8 cellular contexts compared by ENCODE assay signal in the genomic region with DNA sequence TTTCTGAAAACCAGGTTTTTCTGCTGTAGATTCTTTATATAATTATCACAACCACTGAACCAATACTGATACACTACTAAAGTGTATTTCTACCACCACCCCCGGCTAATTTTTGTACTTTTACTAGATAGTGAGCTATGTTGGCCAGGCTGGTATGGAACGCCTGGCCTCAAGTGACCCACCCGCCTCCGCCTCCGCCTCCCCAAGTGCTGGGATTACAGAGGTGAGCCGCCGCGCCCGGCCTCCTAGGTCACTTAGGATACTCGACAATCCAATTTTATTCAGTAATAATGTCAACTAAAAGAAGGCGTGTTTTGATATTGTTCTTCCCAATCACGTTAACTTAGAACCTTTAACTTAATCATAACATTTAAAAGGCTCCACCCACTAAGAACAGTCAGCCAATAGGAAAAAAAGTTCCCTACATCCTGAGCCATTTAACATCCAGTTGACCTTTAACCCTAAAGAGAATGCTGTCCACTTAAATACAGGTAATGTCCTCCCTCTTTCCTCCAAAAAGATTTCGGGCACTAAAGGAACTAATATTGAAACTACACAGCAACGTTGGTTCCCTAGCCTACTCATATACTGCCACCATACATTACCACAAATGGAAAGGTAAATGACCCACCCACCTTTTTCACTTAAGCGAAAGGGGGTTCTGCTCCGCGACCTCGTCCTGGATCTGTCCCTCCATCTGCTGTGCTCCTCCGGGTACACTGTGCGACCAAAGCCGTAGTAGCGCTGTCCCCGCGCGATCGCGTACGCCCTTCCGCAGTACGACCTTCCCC. TPM values are rescaled to one million over a fixed set of nuclear protein-coding genes. Genes with fewer than 3 reads are reported as not detected.
A peak's percentile ranks its signal among the peaks of the same experiment; 100 is the strongest.
DNase-seq lines count a peak whose midpoint lies in the region; ATAC-seq and TF ChIP-seq lines count a peak whose summit lies in the region.

No MANE protein-coding gene starts in this region.

- H3K4me2 ChIP-seq in OCI-LY7 (ENCODE audit: low read length): peak overlapping the region; percentile 83

- intact Hi-C loops in OCI-LY7 (cut with micrococcal nuclease; ENCODE audit: unreplicated experiment): loop anchor here (5.0 to 10.0 kb wide), 2 partner anchors 91 to 579 kb away; a partner anchor contains a TSS

- CTCF ChIA-PET in activated CD4-positive, alpha-beta T cell treated with anti-CD3 and anti-CD28 coated beads, Interleukin-2, amount 10 ng/mL, durations not matched to agents 7 days and 5 days (lab: Charles Lee): interaction anchor here (0.8 to 1.0 kb wide), 2 partner anchors 13 to 302 kb away, joined by 3 to 4 read pairs; no protein-coding TSS in a partner anchor
- CTCF ChIA-PET in OCI-LY7 (lab: Charles Lee; ENCODE audit: unreplicated experiment): no interaction called here

- no peak overlapping the region for H2AFZ ChIP-seq in OCI-LY7 (ENCODE audit: low read length)

- H3K27ac Mint-ChIP-seq in activated CD4-positive, alpha-beta T cell treated with anti-CD3 and anti-CD28 coated beads, Interleukin-2, amount 10 ng/mL, durations not matched to agents 7 days and 5 days: peak overlapping the region; percentile 100
- H3K27ac Mint-ChIP-seq in effector memory CD8-positive, alpha-beta T cell: peak overlapping the region; percentile 99 to 100

- H3K36me3 ChIP-seq in OCI-LY7 (ENCODE audit: insufficient read depth, low read length) (peaks cover 58% of the 10 kb centered on the region), mucosa of stomach (ENCODE audit: control insufficient read depth, insufficient read depth, low read length) (no peaks in the 10 kb centered on the region)

- no peak for ATAC-seq in effector memory CD8-positive, alpha-beta T cell (replicated peaks)
- no peak for ATAC-seq in GM18873 (IDR thresholded peaks at IDR 0.05; ENCODE audit: low FRiP score, unreplicated experiment)

- peaks cover 38% of the 10 kb centered on the region for H3K4me1 ChIP-seq in OCI-LY7 (ENCODE audit: insufficient read depth, low read length, poor library complexity, severe bottlenecking)
- H3K4me1 ChIP-seq in mucosa of stomach (ENCODE audit: control insufficient read depth, insufficient read depth, low read length): peaks cover 12% of the 10 kb centered on the region

- peaks cover 58% of the 10 kb centered on the region for H3K36me3 Mint-ChIP-seq in activated CD4-positive, alpha-beta T cell treated with anti-CD3 and anti-CD28 coated beads, Interleukin-2, amount 10 ng/mL, durations not matched to agents 7 days and 5 days (ENCODE audit: low read depth)
- H3K36me3 Mint-ChIP-seq in effector memory CD8-positive, alpha-beta T cell (ENCODE audit: insufficient read depth): peaks cover 80% of the 10 kb centered on the region

- peak overlapping the region; percentile 98 for H3K4me3 Mint-ChIP-seq in activated CD4-positive, alpha-beta T cell treated with anti-CD3 and anti-CD28 coated beads, Interleukin-2, amount 10 ng/mL, durations not matched to agents 7 days and 5 days
- H3K4me3 Mint-ChIP-seq in effector memory CD8-positive, alpha-beta T cell: peak overlapping the region; percentile 96 to 98

- BruUV-seq in OCI-LY7 (replicated peaks; lab: Mats Ljungman, UMichigan): no TSS peak

- H3K9me3 ChIP-seq in OCI-LY7 (ENCODE audit: low read length): no peaks in the 10 kb centered on the region
- H3K9me3 ChIP-seq in mucosa of stomach (ENCODE audit: control insufficient read depth, low read length): no peaks in the 10 kb centered on the region

- no peak for DNase-seq in activated CD4-positive, alpha-beta T cell treated with anti-CD3 and anti-CD28 coated beads, Interleukin-2, amount 10 ng/mL, durations not matched to agents 7 days and 5 days
- DNase-seq in activated CD4-positive, alpha-beta T cell treated with anti-CD3 and anti-CD28 coated beads for 4 hours: no peak
- DNase-seq in OCI-LY7 (ENCODE audit: low spot score) (peak; percentile 31), NCI-H226 (no peak), superior temporal gyrus (ENCODE audit: extremely low spot score) (no peak)
- no peak for DNase-seq in effector memory CD8-positive, alpha-beta T cell

- no peaks in the 10 kb centered on the region for H3K27me3 Mint-ChIP-seq in activated CD4-positive, alpha-beta T cell treated with anti-CD3 and anti-CD28 coated beads, Interleukin-2, amount 10 ng/mL, durations not matched to agents 7 days and 5 days
- no peaks in the 10 kb centered on the region for H3K27me3 Mint-ChIP-seq in effector memory CD8-positive, alpha-beta T cell

- no peaks in the 10 kb centered on the region for H3K9me3 Mint-ChIP-seq in activated CD4-positive, alpha-beta T cell treated with anti-CD3 and anti-CD28 coated beads, Interleukin-2, amount 10 ng/mL, durations not matched to agents 7 days and 5 days
- no peaks in the 10 kb centered on the region for H3K9me3 Mint-ChIP-seq in effector memory CD8-positive, alpha-beta T cell

- H4K20me1 ChIP-seq in OCI-LY7 (ENCODE audit: insufficient read depth, low read length): peaks cover 28% of the 10 kb centered on the region

- peak overlapping the region; percentile 100 for H3K9ac ChIP-seq in mucosa of stomach (ENCODE audit: low read length)

- no peaks in the 10 kb centered on the region for H3K9me2 ChIP-seq in OCI-LY7 (ENCODE audit: insufficient read depth, low read length)

- POLR2A ChIA-PET in activated CD4-positive, alpha-beta T cell treated with anti-CD3 and anti-CD28 coated beads, Interleukin-2, amount 10 ng/mL, durations not matched to agents 7 days and 5 days (lab: Charles Lee): no interaction called here
- POLR2A ChIA-PET in OCI-LY7 (lab: Charles Lee): interaction anchor here (1.7 kb wide), 1 partner anchor 14 kb away, joined by 9 read pairs; a partner anchor contains a TSS

- H3K4me1 Mint-ChIP-seq in activated CD4-positive, alpha-beta T cell treated with anti-CD3 and anti-CD28 coated beads, Interleukin-2, amount 10 ng/mL, durations not matched to agents 7 days and 5 days: peaks cover 56% of the 10 kb centered on the region
- H3K4me1 Mint-ChIP-seq in effector memory CD8-positive, alpha-beta T cell (ENCODE audit: low read depth in 2 of 2): peaks cover 43 to 44% of the 10 kb centered on the region in 2 donors

- peaks cover 51% of the 10 kb centered on the region for H3K79me2 ChIP-seq in OCI-LY7 (ENCODE audit: insufficient read depth, low read depth, low read length)

- H3K27me3 ChIP-seq in mucosa of stomach (ENCODE audit: control insufficient read depth, insufficient read depth, low read length): no peaks in the 10 kb centered on the region

- H3K27ac ChIP-seq in OCI-LY7 (ENCODE audit: low read depth, low read length, poor library complexity, severe bottlenecking): peak overlapping the region; percentile 85

- TF ChIP-seq CTCF in OCI-LY7 (conservative IDR thresholded peaks at IDR 0.05; ENCODE audit: low read length): no peak

- H3K4me3 ChIP-seq in OCI-LY7 (ENCODE audit: low read depth, low read length, poor library complexity, severe bottlenecking) (peak overlapping the region; percentile 78), mucosa of stomach (ENCODE audit: low read length) (peak overlapping the region; percentile 92)

RNA-seq across cellular contexts. Expression of a gene that starts 1.2 kb away (rescaled TPM):
- total RNA-seq in activated CD4-positive, alpha-beta T cell treated with anti-CD3 and anti-CD28 coated beads, Interleukin-2, amount 10 ng/mL, durations not matched to agents 7 days and 5 days: 100 to 1,000 TPM; 213 to 271 TPM
- total RNA-seq in OCI-LY7 (2014; rRNA removed; shearing (Covaris generic)): 141 and 147 TPM in 2 replicates
- total RNA-seq in OCI-LY7 (2022): 143 and 146 TPM in 2 replicates

RNA-seq across cellular contexts. Expression of a gene that starts 13.7 kb away (rescaled TPM):
- total RNA-seq in activated CD4-positive, alpha-beta T cell treated with anti-CD3 and anti-CD28 coated beads, Interleukin-2, amount 10 ng/mL, durations not matched to agents 7 days and 5 days: 10 to 100 TPM; 46.5 to 53.0 TPM
- 29.9 and 32.9 TPM in 2 replicates for total RNA-seq in OCI-LY7 (2014; rRNA removed; shearing (Covaris generic))
- total RNA-seq in OCI-LY7 (2022): 36.5 and 40.3 TPM in 2 replicates

RNA-seq across cellular contexts. Expression of a gene that starts 26.3 kb away (rescaled TPM):
- not detected for total RNA-seq in activated CD4-positive, alpha-beta T cell treated with anti-CD3 and anti-CD28 coated beads, Interleukin-2, amount 10 ng/mL, durations not matched to agents 7 days and 5 days
- not detected in 2 replicates for total RNA-seq in OCI-LY7 (2014; rRNA removed; shearing (Covaris generic))
- total RNA-seq in OCI-LY7 (2022): not detected in 2 replicates
